Comparison of ENCODE assay signal across 1 cellular context in the genomic region with DNA sequence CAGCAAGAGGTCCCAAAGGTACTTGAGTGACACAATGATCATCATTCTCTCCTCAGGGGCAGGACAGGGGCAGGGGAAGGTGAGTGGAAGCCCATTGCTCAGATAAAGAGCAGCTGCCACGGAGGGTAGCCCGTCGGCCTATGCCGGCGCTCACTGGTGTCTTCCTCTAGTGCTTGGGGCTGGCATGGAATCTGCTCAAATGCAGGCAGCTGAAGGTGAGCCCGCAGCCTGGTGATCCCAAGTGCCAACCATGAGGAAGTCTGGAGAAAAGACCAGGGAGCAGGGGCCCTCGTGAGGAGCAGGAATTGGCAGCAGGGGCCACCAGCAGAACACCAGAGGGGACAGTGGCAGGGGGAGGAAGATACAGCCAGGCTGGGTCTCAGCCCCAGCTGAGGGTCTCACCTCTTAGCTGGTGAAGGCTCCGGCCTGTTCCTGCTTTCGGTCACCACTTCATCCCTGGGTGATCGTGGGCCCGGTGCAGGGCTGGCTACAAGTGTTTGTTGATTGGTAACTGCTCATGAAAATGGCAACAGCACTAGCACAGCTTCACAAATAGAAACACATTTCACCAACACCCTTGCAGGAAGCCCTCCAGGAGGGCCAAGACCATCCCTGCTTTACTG.
TF ChIP-seq lines count a peak whose summit lies in the region.

No MANE protein-coding gene starts in this region.

TF ChIP-seq in K562, 482 proteins besides CTCF, POLR2A, EP300 and RAD21:
- TF ChIP-seq POLR2G (IDR thresholded peaks at IDR 0.05; ENCODE audit: low read depth, low read length) = peak; percentile 66; the same call in 1 of the 2 replicates
- TF ChIP-seq, protein P1, sequence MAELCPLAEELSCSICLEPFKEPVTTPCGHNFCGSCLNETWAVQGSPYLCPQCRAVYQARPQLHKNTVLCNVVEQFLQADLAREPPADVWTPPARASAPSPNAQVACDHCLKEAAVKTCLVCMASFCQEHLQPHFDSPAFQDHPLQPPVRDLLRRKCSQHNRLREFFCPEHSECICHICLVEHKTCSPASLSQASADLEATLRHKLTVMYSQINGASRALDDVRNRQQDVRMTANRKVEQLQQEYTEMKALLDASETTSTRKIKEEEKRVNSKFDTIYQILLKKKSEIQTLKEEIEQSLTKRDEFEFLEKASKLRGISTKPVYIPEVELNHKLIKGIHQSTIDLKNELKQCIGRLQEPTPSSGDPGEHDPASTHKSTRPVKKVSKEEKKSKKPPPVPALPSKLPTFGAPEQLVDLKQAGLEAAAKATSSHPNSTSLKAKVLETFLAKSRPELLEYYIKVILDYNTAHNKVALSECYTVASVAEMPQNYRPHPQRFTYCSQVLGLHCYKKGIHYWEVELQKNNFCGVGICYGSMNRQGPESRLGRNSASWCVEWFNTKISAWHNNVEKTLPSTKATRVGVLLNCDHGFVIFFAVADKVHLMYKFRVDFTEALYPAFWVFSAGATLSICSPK (IDR thresholded peaks at IDR 0.05; ENCODE audit: borderline replicate concordance) = no peak
- no peak for TF ChIP-seq ZNF282 (CRISPR knock-in tag; IDR thresholded peaks at IDR 0.05)
